9 cellular contexts compared by ENCODE assay signal in genomic region chr10:133274751-133275682, GRCh38.
DNase-seq lines count a peak whose midpoint lies in the region; ATAC-seq lines count a peak whose summit lies in the region.
"Had no signal": no experiment of that assay in that cellular context is flagged by ENCODE, and none has a peak within 500 bp of the region (broad histone marks: within the 10 kb centered on the region; RNA-seq: fewer than 3 reads in every experiment).

No MANE protein-coding gene starts in this region.

- H3K9me3 ChIP-seq in BLaER1 treated with 17β-estradiol and CSF1 and Interleukin-3, amounts not matched to agents 10 nM and 100 nM (replicated peaks in 1 of 11), result no peaks in the 10 kb centered on the region

- H3K4me3 ChIP-seq in BLaER1 treated with 17β-estradiol and CSF1 and Interleukin-3, amounts not matched to agents 10 nM and 100 nM, result peak overlapping the region; percentile 30 to 72 (median 54); a peak in 19 of 20 replicates

- H3K4me2 ChIP-seq in BLaER1 treated with 17β-estradiol and CSF1 and Interleukin-3, amounts not matched to agents 10 nM and 100 nM, result peak overlapping the region; percentile 87 to 100 (median 98)

- peaks cover 57 to 78% (median 68%) of the 10 kb centered on the region in 10 experiments for H3K4me1 ChIP-seq in BLaER1 treated with 17β-estradiol and CSF1 and Interleukin-3, amounts not matched to agents 10 nM and 100 nM

- H3K36me3 ChIP-seq in BLaER1 treated with 17β-estradiol and CSF1 and Interleukin-3, amounts not matched to agents 10 nM and 100 nM, result peaks cover 0 to 46% (median 13%) of the 10 kb centered on the region in 11 experiments; a peak in 19 of 22 replicates

- ATAC-seq in GM19395 (IDR thresholded peaks at IDR 0.05; ENCODE audit: unreplicated experiment), result peak; percentile 55
- peak; percentile 46 for ATAC-seq in HG03460 (IDR thresholded peaks at IDR 0.05; ENCODE audit: unreplicated experiment)

- H4K20me1 ChIP-seq in BLaER1 treated with 17β-estradiol and CSF1 and Interleukin-3, amounts not matched to agents 10 nM and 100 nM, result peaks cover 4 to 83% (median 33%) of the 10 kb centered on the region in 11 experiments; a peak in 19 of 22 replicates

- peak overlapping the region; percentile 4 to 83 (median 77); a peak in 21 of 22 replicates for H3K27ac ChIP-seq in BLaER1 treated with 17β-estradiol and CSF1 and Interleukin-3, amounts not matched to agents 10 nM and 100 nM
- H3K27ac ChIP-seq in epithelial cell of prostate, result peak overlapping the region; percentile 90

- H3K9ac ChIP-seq in BLaER1 treated with 17β-estradiol and CSF1 and Interleukin-3, amounts not matched to agents 10 nM and 100 nM, result peak overlapping the region; percentile 49 to 75 (median 71)

- H3K27me3 ChIP-seq in BLaER1 treated with 17β-estradiol and CSF1 and Interleukin-3, amounts not matched to agents 10 nM and 100 nM, result peaks cover 18 to 34% (median 23%) of the 10 kb centered on the region in 11 experiments

- DNase-seq in activated CD4-positive, alpha-beta T cell treated with anti-CD3 and anti-CD28 coated beads for 24 hours (ENCODE audit: low read depth in 2 of 2), result peak; percentile 75 to 80
- DNase-seq in epithelial cell of prostate (ENCODE audit: low read depth, low spot score) (peak; percentile 53), NCI-H2029 treated with DMSO at 0.1 percent for 48 hours (lab: John Stamatoyannopoulos, UW) (no peak), SW 1271 (lab: John Stamatoyannopoulos, UW) (no peak)
- DNase-seq in stimulated activated CD8-positive, alpha-beta memory T cell treated with anti-CD3 and anti-CD28 coated beads, Interleukin-2, amount 100 ng/mL, for 1 hour (ENCODE audit: low read depth in 2 of 2), result peak; percentile 45 to 57
- DNase-seq: DND-41 had no signal

Comparison
In these comparisons a context has a peak if more than half of its experiments do, and no peak if none do; other contexts are left out.
1. DNase-seq: peak in activated CD4-positive, alpha-beta T cell treated with anti-CD3 and anti-CD28 coated beads for 24 hours (2 of 2), epithelial cell of prostate (single experiment) and stimulated activated CD8-positive, alpha-beta memory T cell treated with anti-CD3 and anti-CD28 coated beads, Interleukin-2, amount 100 ng/mL, for 1 hour (2 of 2); none in NCI-H2029 treated with DMSO at 0.1 percent for 48 hours (single experiment) and SW 1271 (0 of 2).